In genomic region chr6:42661540-42662153, GRCh38 we compare ENCODE assay signal across 8 cellular contexts.
DNase-seq lines count a peak whose midpoint lies in the region; ATAC-seq, FAIRE-seq and TF ChIP-seq lines count a peak whose summit lies in the region.

No MANE protein-coding gene starts in this region.

- H3K36me3 Mint-ChIP-seq in activated B cell treated with CpG ODN at 0.5 μM for 24 hours (ENCODE audit: low read depth), result peaks cover 79% of the 10 kb centered on the region

- no peak overlapping the region for H3K9ac ChIP-seq in GM23248

- peak; percentile 80 for TF ChIP-seq CTCF in A549 (IDR thresholded peaks at IDR 0.05)
- TF ChIP-seq CTCF in activated B cell treated with CpG ODN at 0.5 μM for 24 hours (IDR thresholded peaks at IDR 0.05), result peak; percentile 74
- TF ChIP-seq CTCF in cardiac fibroblast (IDR thresholded peaks at IDR 0.05; ENCODE audit: low read depth, low read length), result peak; percentile 77

- H3K27me3 ChIP-seq in GM23248 (replicated peaks; ENCODE audit: insufficient read depth), result no peaks in the 10 kb centered on the region

- H3K4me1 ChIP-seq in A549, result no peaks in the 10 kb centered on the region
- H3K4me1 ChIP-seq in GM23248 (ENCODE audit: insufficient read depth), result no peaks in the 10 kb centered on the region

- peak; percentile 81 to 83 for TF ChIP-seq RAD21 in A549 (conservative IDR thresholded peaks at IDR 0.05 in 1 of 2, IDR thresholded peaks at IDR 0.05 in 1 of 2)

- H3K27ac ChIP-seq in A549 (no peak overlapping the region), GM23248 (no peak overlapping the region)

- no peaks in the 10 kb centered on the region for H4K20me1 ChIP-seq in GM23248 (ENCODE audit: insufficient read depth)

- no peak for TF ChIP-seq POLR2A in A549 (IDR thresholded peaks at IDR 0.05; ENCODE audit: low read length)

- no peak overlapping the region for H3K27ac Mint-ChIP-seq in activated B cell treated with CpG ODN at 0.5 μM for 24 hours

- peaks cover 26% of the 10 kb centered on the region for H3F3A ChIP-seq in GM23248 (ENCODE audit: insufficient read depth)

- in situ Hi-C loops in GM23248 (cut with MboI), result loop anchor here (10.0 kb wide), 1 partner anchor 213 kb away; the partner anchor contains the start of gene RPL7L1

- no peak overlapping the region for H2AFZ ChIP-seq in GM23248

- POLR2A ChIA-PET in A549 (lab: Yijun Ruan, JAX) (interaction anchor here (1.0 kb wide), 1 partner anchor 121 kb away, joined by 12 read pairs; no protein-coding TSS in a partner anchor), activated B cell treated with CpG ODN at 0.5 μM for 24 hours (lab: Charles Lee) (interaction anchor here (0.5 to 1.8 kb wide), 10 partner anchors 65 to 303 kb away, joined by 3 to 10 read pairs (median 4); partner anchors contain the start of genes RPL7L1 and TBCC)

- no peaks in the 10 kb centered on the region for H3K4me1 Mint-ChIP-seq in activated B cell treated with CpG ODN at 0.5 μM for 24 hours

- DNase-seq in A549 (ENCODE audit: low read depth in 1 of 2, low spot score in 1 of 2) (peak; percentile 18 to 60), GM23248 (peak; percentile 79), NCI-H345 (lab: John Stamatoyannopoulos, UW) (peak; percentile 66), activated B cell treated with CpG ODN at 0.5 μM for 24 hours (peak; percentile 65), cardiac fibroblast (ENCODE audit: low read depth in 2 of 2) (peak; percentile 80 to 81), islet precursor cell (peak; percentile 82)
- DNase-seq in stimulated activated CD4-positive, alpha-beta T cell treated with anti-CD3 and anti-CD28 coated beads, Interleukin-1b, Interleukin-23, amount 100 ng/mL, for 24 hours (ENCODE audit: low read depth in 4 of 4, low spot score in 1 of 4), result peak; percentile 62 to 77 (median 70)

- no peak overlapping the region for H3K4me3 Mint-ChIP-seq in activated B cell treated with CpG ODN at 0.5 μM for 24 hours

- H3K9me2 ChIP-seq in GM23248 (ENCODE audit: insufficient read depth), result no peaks in the 10 kb centered on the region

- CTCF ChIA-PET in A549 (lab: Yijun Ruan, JAX) (interaction anchor here (0.6 to 4.3 kb wide), 31 partner anchors 8 to 269 kb away, joined by 3 to 45 read pairs (median 4); partner anchors contain the start of gene RPL7L1), activated B cell treated with CpG ODN at 0.5 μM for 24 hours (lab: Charles Lee) (interaction anchor here (0.6 to 6.3 kb wide), 31 partner anchors 9 to 482 kb away, joined by 3 to 68 read pairs (median 4); partner anchors contain the start of genes CNPY3, RPL7L1 and TBCC)

- intact Hi-C loops in activated B cell treated with CpG ODN at 0.5 μM for 24 hours (cut with micrococcal nuclease), result loop anchor here (1.0 to 10.0 kb wide), 5 partner anchors 65 to 483 kb away; no protein-coding TSS in a partner anchor

- under 1% methylated on average over 5 of the region's 5 CpGs for WGBS in A549 (ENCODE audit: missing lambda C conversion rate)
- WGBS in GM23248 (ENCODE audit: low coverage in 1 of 2, low lambda C conversion rate in 2 of 2, missing lambda C conversion rate in 2 of 2), 2 experiments, result 1 to 2% methylated on average over 5 of the region's 5 CpGs

- no peak overlapping the region for H3K4me2 ChIP-seq in A549
- H3K4me2 ChIP-seq in GM23248 (ENCODE audit: unreplicated experiment), result no peak overlapping the region

- ATAC-seq in A549 (peak; percentile 62 to 81; a peak in 4 of 6 replicates), activated B cell treated with CpG ODN at 0.5 μM for 24 hours (ENCODE audit: low read depth) (peak; percentile 96), GM19324 (IDR thresholded peaks at IDR 0.05; ENCODE audit: low FRiP score, unreplicated experiment) (no peak)

- no peaks in the 10 kb centered on the region for H3K27me3 Mint-ChIP-seq in activated B cell treated with CpG ODN at 0.5 μM for 24 hours

- TF ChIP-seq EP300 in A549 (IDR thresholded peaks at IDR 0.05), result no peak

- FAIRE-seq in A549 (lab: Jason Lieb, UNC), result no peak

- H3K9me3 ChIP-seq in A549 (no peaks in the 10 kb centered on the region), GM23248 (ENCODE audit: low read depth) (no peaks in the 10 kb centered on the region)

- H3K4me3 ChIP-seq in A549 (no peak overlapping the region), GM23248 (no peak overlapping the region), cardiac fibroblast (replicated peaks in 1 of 2; ENCODE audit: low read depth in 2 of 2, low read length in 2 of 2) (no peak overlapping the region)

- H3K9me3 Mint-ChIP-seq in activated B cell treated with CpG ODN at 0.5 μM for 24 hours, result no peaks in the 10 kb centered on the region

- peaks cover 75% of the 10 kb centered on the region for H3K36me3 ChIP-seq in GM23248 (ENCODE audit: low read depth)

- H3K79me2 ChIP-seq in GM23248 (ENCODE audit: insufficient read depth), result no peaks in the 10 kb centered on the region

TF ChIP-seq in A549, 52 proteins besides CTCF, POLR2A, EP300 and RAD21:
- no peak for TF ChIP-seq MAFK (IDR thresholded peaks at IDR 0.05; ENCODE audit: partially characterized antibody)
- TF ChIP-seq SMC3 (IDR thresholded peaks at IDR 0.05), result peak; percentile 79
